Comparison of ENCODE assay signal across 7 cellular contexts in genomic region chr2:99337931-99338580, GRCh38. TPM values are rescaled to one million over a fixed set of nuclear protein-coding genes. Genes with fewer than 3 reads are reported as not detected.
DNase-seq lines count a peak whose midpoint lies in the region; ATAC-seq and TF ChIP-seq lines count a peak whose summit lies in the region.

No MANE protein-coding gene starts in this region.

- CTCF ChIA-PET in PC-3 (lab: Charles Lee), result interaction anchor here (0.8 kb wide), 1 partner anchor 147 kb away, joined by 4 read pairs; no protein-coding TSS in a partner anchor

- BruUV-seq in PC-3 (replicated peaks; lab: Mats Ljungman, UMichigan), result TSS peak; percentile 67

- H3K27me3 Mint-ChIP-seq in HFFc6 (ENCODE audit: insufficient read depth), result peaks cover 1% of the 10 kb centered on the region; the same call in 1 of the 2 replicates

- H3K27ac Mint-ChIP-seq in HFFc6, result no peak overlapping the region

- peaks cover 47% of the 10 kb centered on the region for H4K20me1 ChIP-seq in PC-3 (ENCODE audit: low read length)
- no peaks in the 10 kb centered on the region for H4K20me1 ChIP-seq in fibroblast of lung (ENCODE audit: control insufficient read depth, extremely low read depth, insufficient read depth, low read length)

- TF ChIP-seq CTCF in HFFc6 (IDR thresholded peaks at IDR 0.05) (no peak), PC-3 (conservative IDR thresholded peaks at IDR 0.05; ENCODE audit: low read depth, low read length) (no peak), fibroblast of lung (conservative IDR thresholded peaks at IDR 0.05 in 1 of 2, IDR thresholded peaks at IDR 0.05 in 1 of 2; ENCODE audit: low read depth in 1 of 2, low read length in 2 of 2) (no peak)

- H3K9ac ChIP-seq in PC-3 (ENCODE audit: low read length), result peak overlapping the region; percentile 90
- peak overlapping the region; percentile 83 for H3K9ac ChIP-seq in fibroblast of lung (ENCODE audit: insufficient read depth, low read length)

- H3K9me3 ChIP-seq in PC-3 (ENCODE audit: low read length) (no peaks in the 10 kb centered on the region), fibroblast of lung (ENCODE audit: control insufficient read depth, insufficient read depth, low read depth, low read length) (no peaks in the 10 kb centered on the region)

- H3K4me3 ChIP-seq in PC-3 (ENCODE audit: low read length) (peak overlapping the region; percentile 81), fibroblast of lung (replicated peaks in 1 of 4; ENCODE audit: control extremely low read depth in 1 of 4, insufficient read depth in 1 of 4, low read depth in 3 of 4, low read length in 4 of 4) (peak overlapping the region; percentile 89 to 97 (median 91))

- H2AFZ ChIP-seq in PC-3 (ENCODE audit: low read length) (peak overlapping the region; percentile 68), fibroblast of lung (ENCODE audit: low read length) (peak overlapping the region; percentile 72)

- H3K9me3 Mint-ChIP-seq in HFFc6, result no peaks in the 10 kb centered on the region

- DNase-seq in EL (peak; percentile 23), HFFc6 (peak; percentile 17), PC-3 (peak; percentile 19), fibroblast of lung (ENCODE audit: low read depth in 2 of 2) (peak; percentile 17 to 18), renal cortical epithelial cell (ENCODE audit: low read depth) (peak; percentile 35), GF-D8 (lab: John Stamatoyannopoulos, UW) (no peak), NCI-H2081 (lab: John Stamatoyannopoulos, UW) (no peak)

- H3K79me2 ChIP-seq in PC-3 (ENCODE audit: low read length), result peaks cover 89% of the 10 kb centered on the region
- peaks cover 86% of the 10 kb centered on the region for H3K79me2 ChIP-seq in fibroblast of lung (ENCODE audit: control insufficient read depth, insufficient read depth, low read length)

- H3K4me3 Mint-ChIP-seq in HFFc6, result no peak overlapping the region

- H3K27ac ChIP-seq in PC-3 (ENCODE audit: low read length) (0 out of 2 replicates have a peak overlapping the region, but pooled peaks have one; percentile 2), fibroblast of lung (ENCODE audit: insufficient read depth, low read length) (peak overlapping the region; percentile 83)

- H3K4me1 Mint-ChIP-seq in HFFc6 (ENCODE audit: low read depth), result peaks cover 40% of the 10 kb centered on the region

- no peaks in the 10 kb centered on the region for H3K36me3 ChIP-seq in PC-3 (ENCODE audit: low read depth, low read length)
- H3K36me3 ChIP-seq in fibroblast of lung (ENCODE audit: control insufficient read depth, insufficient read depth, low read length), result no peaks in the 10 kb centered on the region

- H3K4me1 ChIP-seq in PC-3 (ENCODE audit: insufficient read depth, low read length), result peaks cover 34% of the 10 kb centered on the region
- peaks cover 2% of the 10 kb centered on the region for H3K4me1 ChIP-seq in fibroblast of lung (ENCODE audit: control insufficient read depth, extremely low read depth, insufficient read depth, low read length)

- H3K4me2 ChIP-seq in PC-3 (ENCODE audit: low read length), result peak overlapping the region; percentile 96
- H3K4me2 ChIP-seq in fibroblast of lung (ENCODE audit: extremely low read depth, insufficient read depth, low read length), result peak overlapping the region; percentile 83

- H3K27me3 ChIP-seq in PC-3 (ENCODE audit: low read length) (no peaks in the 10 kb centered on the region), fibroblast of lung (ENCODE audit: control insufficient read depth, insufficient read depth, low read length) (no peaks in the 10 kb centered on the region)

- H3K9me2 ChIP-seq in PC-3 (replicated peaks; ENCODE audit: low read length), result no peaks in the 10 kb centered on the region

- intact Hi-C loops in PC-3 (cut with micrococcal nuclease), result loop anchor here (1.0 to 2.0 kb wide), 2 partner anchors 59 to 184 kb away; partner anchors contain the start of genes LIPT1 and TSGA10

- H3K36me3 Mint-ChIP-seq in HFFc6 (ENCODE audit: low read depth), result peaks cover 8% of the 10 kb centered on the region

- POLR2A ChIA-PET in PC-3 (lab: Charles Lee; ENCODE audit: unreplicated experiment), result interaction anchor here (0.7 to 1.1 kb wide), 2 partner anchors 157 to 922 kb away, joined by 4 to 21 read pairs; partner anchors contain the start of genes MITD1 and MRPL30

- ATAC-seq in PC-3, result no peak

- H3F3A ChIP-seq in PC-3 (ENCODE audit: low read length, unreplicated experiment), result no peaks in the 10 kb centered on the region

RNA-seq across cellular contexts. Expression of gene EIF5B, which starts 0.9 kb away (rescaled TPM):
- 10 to 100 TPM; 43.9 to 51.1 (median 47.8) TPM for total RNA-seq in HFFc6 (2021; fragmentation: NEBNext Ultra II Directional; extraction: Animal tissue kit (Norgen Biotek cat#: 25700))
- total RNA-seq in PC-3 (2014; rRNA removed) (35.7 and 35.9 TPM in 2 replicates), fibroblast of lung (18.5 and 22.8 TPM in 2 replicates), renal cortical epithelial cell (27.8 and 118 TPM in 2 replicates)
- 7.4 and 9.7 TPM in 2 replicates for polyA plus RNA-seq in fibroblast of lung
- 61.9 and 64.4 TPM in 2 replicates for polyA plus RNA-seq in fibroblast of lung (2012)
- polyA minus RNA-seq in fibroblast of lung (ENCODE audit: low replicate concordance), result 2.1 and 29.9 TPM in 2 replicates

RNA-seq across cellular contexts. Expression of gene TXNDC9, which starts 1.9 kb away (rescaled TPM):
- 10 to 100 TPM; 40.3 to 47.9 (median 43.9) TPM for total RNA-seq in HFFc6 (2021; fragmentation: NEBNext Ultra II Directional; extraction: Animal tissue kit (Norgen Biotek cat#: 25700))
- 40.7 and 51.5 TPM in 2 replicates for total RNA-seq in PC-3 (2014; rRNA removed)
- 44.2 and 46.7 TPM in 2 replicates for total RNA-seq in fibroblast of lung
- 59.0 and 65.0 TPM in 2 replicates for polyA plus RNA-seq in fibroblast of lung
- 40.8 and 41.2 TPM in 2 replicates for polyA plus RNA-seq in fibroblast of lung (2012)
- polyA minus RNA-seq in fibroblast of lung (ENCODE audit: low replicate concordance), result 1.6 and 5.4 TPM in 2 replicates
- 114 and 179 TPM in 2 replicates for total RNA-seq in renal cortical epithelial cell

RNA-seq across cellular contexts. Expression of gene LYG1, which starts 37.1 kb away (rescaled TPM):
- total RNA-seq in HFFc6 (2021; fragmentation: NEBNext Ultra II Directional; extraction: Animal tissue kit (Norgen Biotek cat#: 25700)), result under 1 TPM in 5 of 6 experiments, not detected in 1; 0.23 to 0.70 (median 0.27) TPM
- total RNA-seq in PC-3 (2014; rRNA removed) (0.58 and 1.5 TPM in 2 replicates), fibroblast of lung (0.26 and 0.50 TPM in 2 replicates), renal cortical epithelial cell (0.70 TPM in 1 of 2 replicates, not detected in the other)
- 0.34 and 0.44 TPM in 2 replicates for polyA plus RNA-seq in fibroblast of lung
- 0.27 and 0.31 TPM in 2 replicates for polyA plus RNA-seq in fibroblast of lung (2012)
- polyA minus RNA-seq in fibroblast of lung (ENCODE audit: low replicate concordance), result not detected in 2 replicates

Comparison
In these comparisons a context has a peak if more than half of its experiments do, and no peak if none do; other contexts are left out.
1. DNase-seq: peak in EL (single experiment), HFFc6 (single experiment), PC-3 (single experiment), fibroblast of lung (2 of 2) and renal cortical epithelial cell (single experiment); none in GF-D8 (single experiment) and NCI-H2081 (0 of 2).